8 cellular contexts compared by ENCODE assay signal in the genomic region with DNA sequence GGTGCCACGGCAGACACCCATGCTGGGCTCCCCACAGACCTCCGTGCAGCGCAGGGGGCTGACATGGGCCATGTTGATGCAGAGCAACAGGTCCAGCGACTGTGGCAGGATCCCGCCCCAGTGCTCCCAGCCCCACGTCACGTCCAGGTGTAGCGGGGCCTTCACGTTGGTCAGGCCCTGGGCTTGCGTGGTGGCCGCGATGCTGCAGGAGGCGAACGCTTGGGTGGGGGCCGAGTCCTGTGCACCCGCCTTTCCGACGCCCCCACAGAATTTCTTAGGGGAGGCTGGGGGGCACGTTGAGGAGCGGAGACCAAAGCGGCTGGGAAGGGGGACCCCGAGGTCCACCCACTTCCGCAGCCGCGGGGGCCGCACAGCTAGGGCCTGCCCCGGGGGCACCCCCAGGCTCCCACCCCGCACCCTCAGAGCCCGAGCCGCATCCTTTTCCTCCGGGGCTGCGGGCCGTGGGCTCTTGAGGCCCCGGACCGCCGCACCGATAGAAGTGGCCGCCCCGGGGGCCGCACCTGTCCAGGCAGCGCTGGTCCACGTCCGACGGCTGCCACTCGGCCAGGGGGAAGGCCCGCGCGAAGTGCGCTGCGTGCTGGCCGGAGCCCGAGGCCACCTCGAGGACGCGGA. TPM values are rescaled to one million over a fixed set of nuclear protein-coding genes. Genes with fewer than 3 reads are reported as not detected.
DNase-seq lines count a peak whose midpoint lies in the region; ATAC-seq, FAIRE-seq and TF ChIP-seq lines count a peak whose summit lies in the region.

No MANE protein-coding gene starts in this region.

- H3K9me3 ChIP-seq in thyroid gland, result no peaks in the 10 kb centered on the region

- ATAC-seq in HG02973 (IDR thresholded peaks at IDR 0.05; ENCODE audit: unreplicated experiment), result peak; percentile 1
- ATAC-seq in HG03175 (IDR thresholded peaks at IDR 0.05; ENCODE audit: unreplicated experiment), result no peak
- ATAC-seq in HG03571 (IDR thresholded peaks at IDR 0.05; ENCODE audit: unreplicated experiment), result no peak

- H3K27me3 ChIP-seq in layer of hippocampus (ENCODE audit: control insufficient read depth, insufficient read depth, low read length) (no peaks in the 10 kb centered on the region), thyroid gland (no peaks in the 10 kb centered on the region)

- H3K36me3 ChIP-seq in thyroid gland, result peaks cover 0 to 8% of the 10 kb centered on the region in 2 donors

- no peaks in the 10 kb centered on the region for H3K27me3 Mint-ChIP-seq in activated naive CD8-positive, alpha-beta T cell

- TF ChIP-seq POLR2A in thyroid gland (IDR thresholded peaks at IDR 0.05), result no peak

- H3K4me3 ChIP-seq in GM12864 (ENCODE audit: low read depth, low read length), result peak overlapping the region; percentile 92
- H3K4me3 ChIP-seq in thyroid gland (replicated peaks in 1 of 3), result peak overlapping the region; percentile 27 to 96 (median 73)

- FAIRE-seq in urothelium cell line (lab: Jason Lieb, UNC), result no peak

- H3K36me3 Mint-ChIP-seq in activated naive CD8-positive, alpha-beta T cell, result no peaks in the 10 kb centered on the region

- peaks cover 18 to 27% of the 10 kb centered on the region in 2 donors for H3K4me1 ChIP-seq in thyroid gland

- peaks cover 7% of the 10 kb centered on the region for H3K4me1 Mint-ChIP-seq in activated naive CD8-positive, alpha-beta T cell (ENCODE audit: low read depth)

- TF ChIP-seq CTCF in GM12864 (IDR thresholded peaks at IDR 0.05; ENCODE audit: low read depth, low read length, missing control alignments), result no peak
- peak in 1 of 6 experiments; percentile 16 for TF ChIP-seq CTCF in thyroid gland (IDR thresholded peaks at IDR 0.05)

- WGBS in thyroid gland, 2 donors, result 40% methylated on average over 4 of the region's 55 CpGs; no CpG with 5 or more reads in 1 of the 2 donors

- H3K27ac ChIP-seq in layer of hippocampus (ENCODE audit: low read depth, low read length) (peak overlapping the region; percentile 100), thyroid gland (peak overlapping the region in 2 of 3 donors; percentile 41 to 97)

- peak overlapping the region; percentile 63 for H3K4me3 Mint-ChIP-seq in activated naive CD8-positive, alpha-beta T cell

- no peak for DNase-seq in GM12864 (ENCODE audit: low read depth)
- DNase-seq in thyroid gland, result no peak
- DNase-seq in urothelium cell line (ENCODE audit: low spot score), result no peak

- H3K27ac Mint-ChIP-seq in activated naive CD8-positive, alpha-beta T cell, result no peak overlapping the region

- no peaks in the 10 kb centered on the region for H3K9me3 Mint-ChIP-seq in activated naive CD8-positive, alpha-beta T cell (ENCODE audit: low read depth)

- intact Hi-C loops in thyroid gland (cut with DNase I), result no loop called here

RNA-seq across cellular contexts. Expression of gene METTL26, which starts 0.4 kb away (rescaled TPM):
- 100 to 1,000 TPM in 2 of 4 donors, 10 to 100 TPM in 2; 54.2 to 180 (median 115) TPM for total RNA-seq in thyroid gland

RNA-seq across cellular contexts. Expression of gene WFIKKN1, which starts 4.9 kb away (rescaled TPM):
- 1 to 10 TPM in 1 of 4 donors, under 1 TPM in 3; 0.13 to 1.8 (median 0.77) TPM for total RNA-seq in thyroid gland

RNA-seq across cellular contexts. Expression of gene MCRIP2, which starts 5.9 kb away (rescaled TPM):
- total RNA-seq in thyroid gland, result 100 to 1,000 TPM in 1 of 4 donors, 10 to 100 TPM in 3; 61.3 to 124 (median 69.1) TPM

RNA-seq across cellular contexts. Expression of gene WDR90, which starts 13.5 kb away (rescaled TPM):
- 10 to 100 TPM; 23.6 to 56.0 (median 34.3) TPM for total RNA-seq in thyroid gland

RNA-seq across cellular contexts. Expression of gene RHOT2, which starts 32.2 kb away (rescaled TPM):
- total RNA-seq in thyroid gland, result 10 to 100 TPM; 49.7 to 81.8 (median 57.6) TPM
